22 cellular contexts compared by ENCODE assay signal in the genomic region with DNA sequence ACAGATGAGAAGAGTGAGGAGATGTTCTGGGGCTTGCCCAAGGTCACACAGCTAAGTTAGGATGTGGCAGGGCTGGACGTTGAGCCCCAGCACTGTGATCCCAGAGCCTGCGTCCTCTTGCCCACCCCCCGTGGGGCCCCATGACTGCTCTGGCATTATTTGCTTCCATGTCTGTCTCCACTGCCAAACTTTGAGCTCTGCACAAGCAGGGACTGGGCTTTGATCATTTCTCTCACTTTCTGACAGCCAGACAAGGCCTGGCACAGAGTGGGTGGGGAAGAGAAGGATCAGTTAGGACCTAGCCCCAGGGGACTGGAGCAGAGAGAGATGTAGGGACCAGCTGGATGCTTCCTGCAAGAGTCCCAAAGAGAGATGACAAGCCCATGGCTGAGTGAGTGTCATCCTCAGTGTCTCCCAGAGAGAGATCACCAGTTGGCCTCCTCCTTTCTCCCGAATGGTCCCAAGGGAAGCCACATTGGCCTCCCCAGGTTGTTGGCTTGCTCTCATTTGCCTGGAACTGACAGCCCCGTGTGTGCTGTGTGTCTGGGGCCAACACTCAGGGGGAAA.
"Had no signal": no experiment of that assay in that cellular context is flagged by ENCODE, and none has a peak within 500 bp of the region (broad histone marks: within the 10 kb centered on the region; RNA-seq: fewer than 3 reads in every experiment).

No MANE protein-coding gene starts in this region.

- H3K36me3 Mint-ChIP-seq: activated naive CD8-positive, alpha-beta T cell; memory B cell; natural killer cell treated with Interleukin-12 subunit alpha and Interleukin-12 subunit beta and Interleukin-15 and Interleukin-18, amount 100 ng/mL, for 72 hours; WTC11 had no signal

- H3K36me3 ChIP-seq: adrenal gland, ascending aorta, brain microvascular endothelial cell, heart left ventricle had no signal

- H3K4me1 ChIP-seq: adrenal gland, ascending aorta, heart left ventricle, parathyroid adenoma had no signal

- H3K27me3 Mint-ChIP-seq: activated naive CD8-positive, alpha-beta T cell; activated T-cell treated with anti-CD3 and anti-CD28 coated beads, Interleukin-2, amount 50 U/mL, for 24 hours; central memory CD8-positive, alpha-beta T cell; natural killer cell treated with Interleukin-12 subunit alpha and Interleukin-12 subunit beta and Interleukin-15 and Interleukin-18, amount 100 ng/mL, for 72 hours had no signal

- H3K27ac Mint-ChIP-seq: activated naive CD8-positive, alpha-beta T cell; activated T-cell treated with anti-CD3 and anti-CD28 coated beads, Interleukin-2, amount 50 U/mL, for 24 hours; activated T-helper 2 cell treated with anti-CD3 and anti-CD28 coated beads, Interferon-gamma antibody, Interleukin-2, Interleukin-4, amounts not matched to agents 10 μg/mL and 5 μg/mL and 100 μg/mL, durations not matched to agents 14 hours and 24 hours and 36 hours; memory B cell; natural killer cell treated with Interleukin-12 subunit alpha and Interleukin-12 subunit beta and Interleukin-15 and Interleukin-18, amount 100 ng/mL, for 72 hours; WTC11 had no signal

- H3K27ac ChIP-seq: adrenal gland, ascending aorta, brain microvascular endothelial cell, heart left ventricle, parathyroid adenoma had no signal

- H3K27me3 ChIP-seq: adrenal gland, ascending aorta, brain microvascular endothelial cell, heart left ventricle had no signal

- H3K9me3 ChIP-seq: adrenal gland, ascending aorta, heart left ventricle had no signal

- DNase-seq: activated CD4-positive, alpha-beta T cell treated with anti-CD3 and anti-CD28 coated beads, Interleukin-2, amount 50 U/mL, for 4 hours; activated CD8-positive, alpha-beta memory T cell treated with anti-CD3 and anti-CD28 coated beads for 24 hours; activated CD8-positive, alpha-beta memory T cell treated with anti-CD3 and anti-CD28 coated beads, Interleukin-2, amount 50 U/mL, for 4 hours; activated naive CD4-positive, alpha-beta T cell; activated T-cell treated with anti-CD3 and anti-CD28 coated beads, Interleukin-2, amount 50 U/mL, for 24 hours; adrenal gland; brain microvascular endothelial cell; heart left ventricle; left cardiac atrium; right cardiac atrium; stimulated activated CD4-positive, alpha-beta T cell treated with anti-CD3 and anti-CD28 coated beads, Interleukin-12 subunit alpha, Interleukin-12 subunit beta, amount 100 ng/mL, for 4 hours; stimulated activated CD4-positive, alpha-beta T cell treated with anti-CD3 and anti-CD28 coated beads, Interleukin-4, amount 100 ng/mL, for 4 hours; stimulated activated naive CD8-positive, alpha-beta T cell treated with anti-CD3 and anti-CD28 coated beads, Interleukin-15, Interleukin-2, amounts not matched to agents 100 U/mL and 50 U/mL, for 24 hours; T1000 had no signal

- H3K4me1 Mint-ChIP-seq: central memory CD8-positive, alpha-beta T cell; memory B cell had no signal

- H3K9me3 Mint-ChIP-seq: activated T-cell treated with anti-CD3 and anti-CD28 coated beads, Interleukin-2, amount 50 U/mL, for 24 hours; activated T-helper 2 cell treated with anti-CD3 and anti-CD28 coated beads, Interferon-gamma antibody, Interleukin-2, Interleukin-4, amounts not matched to agents 10 μg/mL and 5 μg/mL and 100 μg/mL, durations not matched to agents 14 hours and 24 hours and 36 hours; central memory CD8-positive, alpha-beta T cell; memory B cell; natural killer cell treated with Interleukin-12 subunit alpha and Interleukin-12 subunit beta and Interleukin-15 and Interleukin-18, amount 100 ng/mL, for 72 hours had no signal

- H3K4me3 ChIP-seq: adrenal gland, ascending aorta, heart left ventricle had no signal

- H3K4me3 Mint-ChIP-seq: activated naive CD8-positive, alpha-beta T cell; activated T-cell treated with anti-CD3 and anti-CD28 coated beads, Interleukin-2, amount 50 U/mL, for 24 hours; central memory CD8-positive, alpha-beta T cell; memory B cell; natural killer cell treated with Interleukin-12 subunit alpha and Interleukin-12 subunit beta and Interleukin-15 and Interleukin-18, amount 100 ng/mL, for 72 hours; WTC11 had no signal

- ATAC-seq: heart left ventricle; left cardiac atrium; natural killer cell treated with Interleukin-12 subunit alpha and Interleukin-12 subunit beta and Interleukin-15 and Interleukin-18, amount 100 ng/mL, for 72 hours; right cardiac atrium; stimulated activated naive CD8-positive, alpha-beta T cell treated with anti-CD3 and anti-CD28 coated beads, Interleukin-15, Interleukin-2, amounts not matched to agents 100 U/mL and 50 U/mL, for 24 hours; WTC11 had no signal
